Comparison of ENCODE assay signal across 11 cellular contexts in the genomic region with DNA sequence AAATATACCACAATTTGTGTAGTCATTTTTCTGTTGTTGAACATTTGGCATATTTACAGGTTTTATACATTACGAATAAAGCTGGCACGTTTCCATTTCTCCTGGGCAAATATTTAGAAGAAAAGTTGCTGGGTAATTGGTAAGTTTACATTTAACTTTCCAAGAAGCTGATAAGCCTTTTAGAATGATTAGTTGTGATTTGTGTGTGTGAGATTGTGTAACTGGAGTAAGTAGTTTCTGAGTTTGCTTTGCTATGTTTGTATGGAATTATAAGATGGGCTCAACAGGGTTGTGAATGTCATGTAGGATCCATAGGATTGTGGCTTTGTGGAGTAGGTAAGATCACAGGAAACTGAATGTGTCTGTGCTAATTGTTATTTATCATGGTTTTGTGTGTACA. TPM values are rescaled to one million over a fixed set of nuclear protein-coding genes. Genes with fewer than 3 reads are reported as not detected.
DNase-seq lines count a peak whose midpoint lies in the region; ATAC-seq, FAIRE-seq and TF ChIP-seq lines count a peak whose summit lies in the region.
"Had no signal": no experiment of that assay in that cellular context is flagged by ENCODE, and none has a peak within 500 bp of the region (broad histone marks: within the 10 kb centered on the region; RNA-seq: fewer than 3 reads in every experiment).

No MANE protein-coding gene starts in this region.

- no peak for TF ChIP-seq RAD21 in HepG2 (CRISPR knock-in tag; IDR thresholded peaks at IDR 0.05)

- H4K20me1 ChIP-seq in HepG2 (ENCODE audit: insufficient read depth, low read length): no peaks in the 10 kb centered on the region

- TF ChIP-seq CTCF in HepG2 (CRISPR knock-in tag; IDR thresholded peaks at IDR 0.05) (no peak), right lobe of liver (IDR thresholded peaks at IDR 0.05) (no peak)

- H3K4me1 ChIP-seq in HepG2 (ENCODE audit: insufficient read depth, low read length) (peaks cover 20% of the 10 kb centered on the region), right lobe of liver (peaks cover 0 to 14% (median 3%) of the 10 kb centered on the region in 4 donors)

- TF ChIP-seq EP300 in HepG2 (IDR thresholded peaks at IDR 0.05; ENCODE audit: low read depth in 2 of 2, low read length in 2 of 2) (no peak), HepG2 (CRISPR knock-in tag; IDR thresholded peaks at IDR 0.05; ENCODE audit: borderline replicate concordance) (no peak)

- H3K79me2 ChIP-seq in HepG2 (ENCODE audit: insufficient read depth, low read length): peaks cover 23% of the 10 kb centered on the region

- in situ Hi-C loops in HepG2 (cut with HindIII; ENCODE audit: extremely low pct_ligation_motif_present, low pct_unique_long_range_greater_than_20kb): no loop called here

- no peak for FAIRE-seq in HepG2 (lab: Jason Lieb, UNC)

- no peak for DNase-seq in HepG2 (ENCODE audit: low spot score)
- DNase-seq in right lobe of liver: no peak
- no peak for DNase-seq in activated naive CD8-positive, alpha-beta T cell treated with anti-CD3 and anti-CD28 coated beads, Interleukin-2, amount 50 U/mL, for 24 hours
- no peak for DNase-seq in immature natural killer cell
- no peak for DNase-seq in OCI-M1 (lab: John Stamatoyannopoulos, UW)
- DNase-seq in SW480 (ENCODE audit: low spot score): no peak
- no peak for DNase-seq in DMS153 treated with DMSO at 0.1 percent for 48 hours (lab: John Stamatoyannopoulos, UW; ENCODE audit: unreplicated experiment)
- DNase-seq: COR-L47, erythroblast had no signal

- H3K27ac Mint-ChIP-seq in activated naive CD8-positive, alpha-beta T cell treated with anti-CD3 and anti-CD28 coated beads, Interleukin-2, amount 50 U/mL, for 24 hours: peak overlapping the region; percentile 44
- peak overlapping the region; percentile 61 to 99 (median 97) for H3K27ac Mint-ChIP-seq in immature natural killer cell

- peak overlapping the region; percentile 90 for H3K4me3 Mint-ChIP-seq in activated naive CD8-positive, alpha-beta T cell treated with anti-CD3 and anti-CD28 coated beads, Interleukin-2, amount 50 U/mL, for 24 hours
- H3K4me3 Mint-ChIP-seq in immature natural killer cell: peak overlapping the region; percentile 87 to 97 (median 91)

- peaks cover 78% of the 10 kb centered on the region for H3K36me3 Mint-ChIP-seq in activated naive CD8-positive, alpha-beta T cell treated with anti-CD3 and anti-CD28 coated beads, Interleukin-2, amount 50 U/mL, for 24 hours (ENCODE audit: low read depth)
- peaks cover 14 to 39% (median 28%) of the 10 kb centered on the region in 3 donors for H3K36me3 Mint-ChIP-seq in immature natural killer cell

- no peak overlapping the region for H3K27ac ChIP-seq in HepG2 (ENCODE audit: extremely low read length, insufficient read depth, low read length)
- H3K27ac ChIP-seq in right lobe of liver: no peak overlapping the region
- H3K27ac ChIP-seq: neutrophil had no signal

- 77% methylated on average over 2 of the region's 2 CpGs for WGBS in HepG2 (ENCODE audit: low lambda C conversion rate)
- WGBS in right lobe of liver (ENCODE audit: insufficient coverage, low coverage, low lambda C conversion rate, missing lambda C conversion rate): 56% methylated on average over 2 of the region's 2 CpGs

- H3K4me3 ChIP-seq in HepG2 (replicated peaks in 1 of 3; ENCODE audit: insufficient read depth in 1 of 3, low read depth in 2 of 3, low read length in 3 of 3) (peak overlapping the region; percentile 67 to 91 (median 77); a peak in 4 of 6 replicates), right lobe of liver (no peak overlapping the region)

- no peaks in the 10 kb centered on the region; a peak in 1 of 5 replicates for H3K27me3 ChIP-seq in HepG2 (ENCODE audit: control insufficient read depth in 1 of 2, insufficient read depth in 2 of 2, low read length in 2 of 2)
- H3K27me3 ChIP-seq in right lobe of liver: no peaks in the 10 kb centered on the region
- H3K27me3 ChIP-seq: neutrophil had no signal

- POLR2A ChIA-PET in HepG2 (lab: Yijun Ruan, JAX): no interaction called here

- H3K36me3 ChIP-seq in HepG2 (replicated peaks in 1 of 2; ENCODE audit: control insufficient read depth in 1 of 2, insufficient read depth in 2 of 2, low read length in 2 of 2) (peaks cover 3 to 12% of the 10 kb centered on the region in 2 experiments; a peak in 3 of 5 replicates), right lobe of liver (peaks cover 0 to 24% (median 8%) of the 10 kb centered on the region in 4 donors)

- H3K27me3 Mint-ChIP-seq in activated naive CD8-positive, alpha-beta T cell treated with anti-CD3 and anti-CD28 coated beads, Interleukin-2, amount 50 U/mL, for 24 hours: no peaks in the 10 kb centered on the region
- peaks cover 7 to 14% (median 9%) of the 10 kb centered on the region in 3 donors for H3K27me3 Mint-ChIP-seq in immature natural killer cell (ENCODE audit: low read depth in 3 of 3)

- intact Hi-C loops in HepG2 (cut with micrococcal nuclease; ENCODE audit: unreplicated experiment) (loop anchor here (5.0 kb wide), 2 partner anchors 113 to 263 kb away; partner anchors contain the start of genes ZNF567 and ZNF790), right lobe of liver (cut with DNase I) (no loop called here)

- peak overlapping the region; percentile 81; the same call in 1 of the 2 replicates for H3K9ac ChIP-seq in HepG2 (ENCODE audit: insufficient read depth, low read depth, low read length)

- H3K9me3 Mint-ChIP-seq in activated naive CD8-positive, alpha-beta T cell treated with anti-CD3 and anti-CD28 coated beads, Interleukin-2, amount 50 U/mL, for 24 hours: peaks cover 31% of the 10 kb centered on the region
- peaks cover 0 to 2% (median 0%) of the 10 kb centered on the region in 6 donors for H3K9me3 Mint-ChIP-seq in immature natural killer cell

- peaks cover 29% of the 10 kb centered on the region for H3K4me1 Mint-ChIP-seq in activated naive CD8-positive, alpha-beta T cell treated with anti-CD3 and anti-CD28 coated beads, Interleukin-2, amount 50 U/mL, for 24 hours
- H3K4me1 Mint-ChIP-seq in immature natural killer cell: peaks cover 30 to 37% of the 10 kb centered on the region in 2 donors

- TF ChIP-seq POLR2A in HepG2 (IDR thresholded peaks at IDR 0.05; ENCODE audit: insufficient read depth in 1 of 2, low read depth in 2 of 2, low read length in 2 of 2): no peak
- no peak for TF ChIP-seq POLR2A in right lobe of liver (IDR thresholded peaks at IDR 0.05)

- BruUV-seq in HepG2 (replicated peaks; lab: Mats Ljungman, UMichigan): no TSS peak

- H3K9me3 ChIP-seq in HepG2 (ENCODE audit: low read length): no peaks in the 10 kb centered on the region
- H3K9me3 ChIP-seq in right lobe of liver: peaks cover 0 to 7% (median under 1%) of the 10 kb centered on the region in 4 donors
- H3K9me3 ChIP-seq: neutrophil had no signal

- ATAC-seq in HepG2: no peak
- no peak for ATAC-seq in right lobe of liver
- ATAC-seq in activated naive CD8-positive, alpha-beta T cell treated with anti-CD3 and anti-CD28 coated beads, Interleukin-2, amount 50 U/mL, for 24 hours: no peak
- no peak for ATAC-seq in HG02798 (IDR thresholded peaks at IDR 0.05; ENCODE audit: poor library complexity, unreplicated experiment)

- CTCF ChIA-PET in HepG2 (lab: Yijun Ruan, JAX; ENCODE audit: low intra/inter-chr PET ratio, low total read pairs): no interaction called here

- H3K4me2 ChIP-seq in HepG2 (ENCODE audit: low read depth, low read length): peak overlapping the region; percentile 72

- no peak overlapping the region for H2AFZ ChIP-seq in HepG2 (ENCODE audit: low read length)

RNA-seq across cellular contexts. Expression of gene ZNF529, which starts 1.7 kb away (rescaled TPM):
- total RNA-seq in HepG2 (2016; rRNA removed; fragmentation: Illumina TruSeq; extraction: Trizol): 9.3 and 14.2 TPM in 2 replicates
- 1.1 and 1.9 TPM in 2 replicates for total RNA-seq in HepG2 (2016; cell fraction: cytosol; rRNA removed; fragmentation: Illumina TruSeq; extraction: Trizol; ENCODE audit: low read depth)
- 9.2 and 12.1 TPM in 2 replicates for total RNA-seq in HepG2 (2016; cell fraction: insoluble cytoplasmic fraction; rRNA removed; fragmentation: Illumina TruSeq; extraction: Trizol)
- total RNA-seq in HepG2 (2016; cell fraction: membrane; rRNA removed; fragmentation: Illumina TruSeq; extraction: Trizol): 4.9 and 5.0 TPM in 2 replicates
- 14.7 and 17.2 TPM in 2 replicates for total RNA-seq in HepG2 (2016; cell fraction: nucleus; rRNA removed; fragmentation: Illumina TruSeq; extraction: Trizol)
- 10.6 and 10.7 TPM in 2 replicates for polyA plus RNA-seq in HepG2 (2011; rRNA removed)
- polyA plus RNA-seq in HepG2 (2011; cell fraction: cytosol; rRNA removed): 4.1 and 4.7 TPM in 2 replicates
- 14.0 and 18.0 TPM in 2 replicates for polyA plus RNA-seq in HepG2 (2011; cell fraction: nucleus; rRNA removed)
- 7.0 and 9.8 TPM in 2 replicates for polyA plus RNA-seq in HepG2 (2012)
- 0.54 and 0.61 TPM in 2 replicates for polyA plus RNA-seq in HepG2 (2016; cell fraction: cytosol; fragmentation: Illumina TruSeq; extraction: Trizol; ENCODE audit: low read depth)
- polyA plus RNA-seq in HepG2 (2016; cell fraction: insoluble cytoplasmic fraction; fragmentation: Illumina TruSeq; extraction: Trizol; ENCODE audit: low read depth): 5.8 and 6.3 TPM in 2 replicates
- 1.9 and 2.7 TPM in 2 replicates for polyA plus RNA-seq in HepG2 (2016; cell fraction: membrane; fragmentation: Illumina TruSeq; extraction: Trizol; ENCODE audit: low read depth)
- polyA plus RNA-seq in HepG2 (2016; cell fraction: nucleus; fragmentation: Illumina TruSeq; extraction: Trizol; ENCODE audit: insufficient read depth, low read depth): 25.2 and 25.9 TPM in 2 replicates
- polyA minus RNA-seq in HepG2 (2011; rRNA and poly(A)+ RNA removed; ENCODE audit: low replicate concordance): 4.5 and 10.0 TPM in 2 replicates
- polyA minus RNA-seq in HepG2 (2011; cell fraction: cytosol; rRNA and poly(A)+ RNA removed): 4.7 and 8.6 TPM in 2 replicates
- polyA minus RNA-seq in HepG2 (2011; cell fraction: nucleus; rRNA and poly(A)+ RNA removed): 17.5 and 24.9 TPM in 2 replicates
- total RNA-seq in right lobe of liver: 1 to 10 TPM; 2.0 to 6.0 (median 4.1) TPM
- 1 to 10 TPM; 3.3 to 5.3 (median 4.1) TPM for polyA plus RNA-seq in immature natural killer cell

RNA-seq across cellular contexts. Expression of gene ZNF382, which starts 30.4 kb away (rescaled TPM):
- total RNA-seq in HepG2 (2016; rRNA removed; fragmentation: Illumina TruSeq; extraction: Trizol) (6.3 and 6.8 TPM in 2 replicates), right lobe of liver (1 to 10 TPM in 5 of 6 experiments, under 1 TPM in 1; 0.86 to 3.0 (median 1.5) TPM)
- total RNA-seq in HepG2 (2016; cell fraction: cytosol; rRNA removed; fragmentation: Illumina TruSeq; extraction: Trizol; ENCODE audit: low read depth): 4.0 and 4.6 TPM in 2 replicates
- total RNA-seq in HepG2 (2016; cell fraction: insoluble cytoplasmic fraction; rRNA removed; fragmentation: Illumina TruSeq; extraction: Trizol): 6.7 and 7.1 TPM in 2 replicates
- 6.5 and 7.0 TPM in 2 replicates for total RNA-seq in HepG2 (2016; cell fraction: membrane; rRNA removed; fragmentation: Illumina TruSeq; extraction: Trizol)
- total RNA-seq in HepG2 (2016; cell fraction: nucleus; rRNA removed; fragmentation: Illumina TruSeq; extraction: Trizol): 6.5 and 9.0 TPM in 2 replicates
- polyA plus RNA-seq in HepG2 (2011; rRNA removed) (2.3 and 3.1 TPM in 2 replicates), immature natural killer cell (1 to 10 TPM; 1.3 to 4.6 (median 1.8) TPM)
- 1.2 and 1.5 TPM in 2 replicates for polyA plus RNA-seq in HepG2 (2011; cell fraction: cytosol; rRNA removed)
- polyA plus RNA-seq in HepG2 (2011; cell fraction: nucleus; rRNA removed): 7.3 and 14.2 TPM in 2 replicates
- 4.4 and 6.3 TPM in 2 replicates for polyA plus RNA-seq in HepG2 (2012)
- 0.36 and 0.37 TPM in 2 replicates for polyA plus RNA-seq in HepG2 (2016; cell fraction: cytosol; fragmentation: Illumina TruSeq; extraction: Trizol; ENCODE audit: low read depth)
- polyA plus RNA-seq in HepG2 (2016; cell fraction: insoluble cytoplasmic fraction; fragmentation: Illumina TruSeq; extraction: Trizol; ENCODE audit: low read depth): 3.8 and 4.0 TPM in 2 replicates
- polyA plus RNA-seq in HepG2 (2016; cell fraction: membrane; fragmentation: Illumina TruSeq; extraction: Trizol; ENCODE audit: low read depth): 1.2 TPM in 2 replicates
- 10.3 and 11.5 TPM in 2 replicates for polyA plus RNA-seq in HepG2 (2016; cell fraction: nucleus; fragmentation: Illumina TruSeq; extraction: Trizol; ENCODE audit: insufficient read depth, low read depth)
- 2.3 TPM in 1 of 2 replicates, not detected in the other for polyA minus RNA-seq in HepG2 (2011; rRNA and poly(A)+ RNA removed; ENCODE audit: low replicate concordance)
- 2.8 and 2.9 TPM in 2 replicates for polyA minus RNA-seq in HepG2 (2011; cell fraction: cytosol; rRNA and poly(A)+ RNA removed)
- 18.3 and 27.1 TPM in 2 replicates for polyA minus RNA-seq in HepG2 (2011; cell fraction: nucleus; rRNA and poly(A)+ RNA removed)

RNA-seq across cellular contexts. Expression of gene ZNF260, which starts 46.7 kb away (rescaled TPM):
- total RNA-seq in HepG2 (2016; rRNA removed; fragmentation: Illumina TruSeq; extraction: Trizol) (10.5 and 19.9 TPM in 2 replicates), right lobe of liver (1 to 10 TPM; 2.8 to 5.2 (median 4.2) TPM)
- total RNA-seq in HepG2 (2016; cell fraction: cytosol; rRNA removed; fragmentation: Illumina TruSeq; extraction: Trizol; ENCODE audit: low read depth): 1.3 and 3.1 TPM in 2 replicates
- total RNA-seq in HepG2 (2016; cell fraction: insoluble cytoplasmic fraction; rRNA removed; fragmentation: Illumina TruSeq; extraction: Trizol): 10.4 and 16.0 TPM in 2 replicates
- 6.1 and 7.8 TPM in 2 replicates for total RNA-seq in HepG2 (2016; cell fraction: membrane; rRNA removed; fragmentation: Illumina TruSeq; extraction: Trizol)
- total RNA-seq in HepG2 (2016; cell fraction: nucleus; rRNA removed; fragmentation: Illumina TruSeq; extraction: Trizol): 14.5 and 15.1 TPM in 2 replicates
- polyA plus RNA-seq in HepG2 (2011; rRNA removed) (2.8 and 3.1 TPM in 2 replicates), immature natural killer cell (10 to 100 TPM in 1 of 3 donors, 1 to 10 TPM in 2; 2.9 to 17.3 (median 6.4) TPM)
- polyA plus RNA-seq in HepG2 (2011; cell fraction: cytosol; rRNA removed): 1.1 and 2.2 TPM in 2 replicates
- 1.2 and 2.4 TPM in 2 replicates for polyA plus RNA-seq in HepG2 (2011; cell fraction: nucleus; rRNA removed)
- polyA plus RNA-seq in HepG2 (2012): 3.0 and 5.1 TPM in 2 replicates
- polyA plus RNA-seq in HepG2 (2016; cell fraction: cytosol; fragmentation: Illumina TruSeq; extraction: Trizol; ENCODE audit: low read depth): 0.45 and 0.51 TPM in 2 replicates
- 9.4 and 12.6 TPM in 2 replicates for polyA plus RNA-seq in HepG2 (2016; cell fraction: insoluble cytoplasmic fraction; fragmentation: Illumina TruSeq; extraction: Trizol; ENCODE audit: low read depth)
- 1.9 and 2.3 TPM in 2 replicates for polyA plus RNA-seq in HepG2 (2016; cell fraction: membrane; fragmentation: Illumina TruSeq; extraction: Trizol; ENCODE audit: low read depth)
- polyA plus RNA-seq in HepG2 (2016; cell fraction: nucleus; fragmentation: Illumina TruSeq; extraction: Trizol; ENCODE audit: insufficient read depth, low read depth): 12.1 and 13.3 TPM in 2 replicates
- polyA minus RNA-seq in HepG2 (2011; rRNA and poly(A)+ RNA removed; ENCODE audit: low replicate concordance): 9.2 and 33.0 TPM in 2 replicates
- 7.2 and 12.3 TPM in 2 replicates for polyA minus RNA-seq in HepG2 (2011; cell fraction: cytosol; rRNA and poly(A)+ RNA removed)
- 11.2 and 14.8 TPM in 2 replicates for polyA minus RNA-seq in HepG2 (2011; cell fraction: nucleus; rRNA and poly(A)+ RNA removed)

Comparison
In these comparisons a context has a peak if more than half of its experiments do, and no peak if none do; other contexts are left out.
1. H3K4me3 ChIP-seq: peak in HepG2 (3 of 3); none in right lobe of liver (0 of 3).